14 cellular contexts compared by ENCODE assay signal in genomic region chr13:32060319-32060924, GRCh38. TPM values are rescaled to one million over a fixed set of nuclear protein-coding genes. Genes with fewer than 3 reads are reported as not detected.
A peak's percentile ranks its signal among the peaks of the same experiment; 100 is the strongest.
DNase-seq lines count a peak whose midpoint lies in the region; ATAC-seq and TF ChIP-seq lines count a peak whose summit lies in the region.
"Had no signal": no experiment of that assay in that cellular context is flagged by ENCODE, and none has a peak within 500 bp of the region (broad histone marks: within the 10 kb centered on the region; RNA-seq: fewer than 3 reads in every experiment).

No MANE protein-coding gene starts in this region.

- H3K4me3 Mint-ChIP-seq in nephron (peak overlapping the region in 2 of 3 experiments; percentile 54 to 74), type B pancreatic cell (no peak overlapping the region)
- H3K4me3 Mint-ChIP-seq: activated naive CD4-positive, alpha-beta T cell treated with anti-CD3 and anti-CD28 coated beads, Interleukin-2, amount 10 ng/mL, durations not matched to agents 7 days and 5 days had no signal

- peak overlapping the region; percentile 83 to 94 (median 90) for H3K27ac Mint-ChIP-seq in nephron
- H3K27ac Mint-ChIP-seq in type B pancreatic cell: peak overlapping the region; percentile 13
- H3K27ac Mint-ChIP-seq: activated naive CD4-positive, alpha-beta T cell treated with anti-CD3 and anti-CD28 coated beads, Interleukin-2, amount 10 ng/mL, durations not matched to agents 7 days and 5 days; CD4-positive, CD25-positive, alpha-beta regulatory T cell had no signal

- no peak overlapping the region for H3K4me2 ChIP-seq in smooth muscle cell

- H3K27me3 ChIP-seq in smooth muscle cell (ENCODE audit: low read depth): no peaks in the 10 kb centered on the region
- H3K27me3 ChIP-seq: Peyer's patch had no signal

- H3K36me3 Mint-ChIP-seq in nephron (ENCODE audit: low read depth): no peaks in the 10 kb centered on the region
- H3K36me3 Mint-ChIP-seq in type B pancreatic cell: no peaks in the 10 kb centered on the region
- H3K36me3 Mint-ChIP-seq: activated naive CD4-positive, alpha-beta T cell treated with anti-CD3 and anti-CD28 coated beads, Interleukin-2, amount 10 ng/mL, durations not matched to agents 7 days and 5 days; CD4-positive, CD25-positive, alpha-beta regulatory T cell had no signal

- H4K20me1 ChIP-seq in smooth muscle cell (ENCODE audit: low read depth): no peaks in the 10 kb centered on the region

- H3K27me3 Mint-ChIP-seq in nephron (ENCODE audit: low read depth) (no peaks in the 10 kb centered on the region), type B pancreatic cell (no peaks in the 10 kb centered on the region)
- H3K27me3 Mint-ChIP-seq: activated naive CD4-positive, alpha-beta T cell treated with anti-CD3 and anti-CD28 coated beads, Interleukin-2, amount 10 ng/mL, durations not matched to agents 7 days and 5 days had no signal

- H3K4me1 Mint-ChIP-seq in nephron (peaks cover 57% of the 10 kb centered on the region), type B pancreatic cell (ENCODE audit: unreplicated experiment) (peaks cover 18% of the 10 kb centered on the region)
- H3K4me1 Mint-ChIP-seq: CD4-positive, CD25-positive, alpha-beta regulatory T cell had no signal

- no peaks in the 10 kb centered on the region for H3K79me2 ChIP-seq in smooth muscle cell (ENCODE audit: low read depth)

- DNase-seq in Right ventricle myocardium inferior (ENCODE audit: missing footprints) (no peak), cardiac septum (ENCODE audit: low spot score) (no peak), epidermal melanocyte (ENCODE audit: insufficient read length, low spot score) (peak; percentile 42), type B pancreatic cell (ENCODE audit: extremely low spot score, unreplicated experiment) (no peak), caudate nucleus (lab: John Stamatoyannopoulos, UW) (no peak), smooth muscle cell (lab: John Stamatoyannopoulos, UW; ENCODE audit: unreplicated experiment) (no peak)
- DNase-seq: activated CD4-positive, alpha-beta T cell treated with anti-CD3 and anti-CD28 coated beads, Interleukin-2, amount 50 U/mL, for 1 hour; activated naive CD4-positive, alpha-beta T cell treated with anti-CD3 and anti-CD28 coated beads, Interleukin-2, amount 10 ng/mL, durations not matched to agents 7 days and 5 days; CD4-positive, CD25-positive, alpha-beta regulatory T cell; Peyer's patch; retina; stimulated activated CD4-positive, alpha-beta T cell treated with anti-CD3 and anti-CD28 coated beads, Interleukin-1b, Interleukin-23, amount 100 ng/mL, for 48 hours had no signal

- H3K9me3 Mint-ChIP-seq in nephron: no peaks in the 10 kb centered on the region
- H3K9me3 Mint-ChIP-seq in type B pancreatic cell: no peaks in the 10 kb centered on the region
- H3K9me3 Mint-ChIP-seq: activated naive CD4-positive, alpha-beta T cell treated with anti-CD3 and anti-CD28 coated beads, Interleukin-2, amount 10 ng/mL, durations not matched to agents 7 days and 5 days had no signal

- intact Hi-C loops in Right ventricle myocardium inferior (cut with DNase I): loop anchor here (5.0 kb wide), 2 partner anchors 57 to 102 kb away; no protein-coding TSS in a partner anchor
- intact Hi-C loops in cardiac septum (cut with DNase I): no loop called here

- H3K9ac ChIP-seq in smooth muscle cell (ENCODE audit: low read depth): no peak overlapping the region

- TF ChIP-seq CTCF in nephron (IDR thresholded peaks at IDR 0.05; ENCODE audit: unreplicated experiment in 3 of 3): no peak
- TF ChIP-seq CTCF in type B pancreatic cell (conservative IDR thresholded peaks at IDR 0.05): no peak
- no peak for TF ChIP-seq CTCF in smooth muscle cell (IDR thresholded peaks at IDR 0.05; ENCODE audit: borderline replicate concordance, insufficient read depth, poor library complexity, severe bottlenecking)

- no peaks in the 10 kb centered on the region for H3K9me3 ChIP-seq in smooth muscle cell (replicated peaks; ENCODE audit: low read depth)
- H3K9me3 ChIP-seq: Peyer's patch had no signal

- no peak overlapping the region for H2AFZ ChIP-seq in smooth muscle cell (ENCODE audit: low read depth)

- WGBS in smooth muscle cell (ENCODE audit: low lambda C conversion rate): 85% methylated on average over 6 of the region's 6 CpGs

- H3K36me3 ChIP-seq in smooth muscle cell (ENCODE audit: low read depth): no peaks in the 10 kb centered on the region
- H3K36me3 ChIP-seq: Peyer's patch had no signal

- ATAC-seq in Right ventricle myocardium inferior (peak; percentile 94), GM19395 (IDR thresholded peaks at IDR 0.05; ENCODE audit: unreplicated experiment) (no peak)

- H3K4me3 ChIP-seq in smooth muscle cell: no peak overlapping the region
- H3K4me3 ChIP-seq: Peyer's patch had no signal

- no peak overlapping the region for H3K27ac ChIP-seq in caudate nucleus (ENCODE audit: low read depth, low read length)
- no peak overlapping the region for H3K27ac ChIP-seq in smooth muscle cell (ENCODE audit: low read depth)
- H3K27ac ChIP-seq: Peyer's patch had no signal

- H3F3A ChIP-seq in smooth muscle cell (ENCODE audit: low read depth): no peaks in the 10 kb centered on the region

- no peaks in the 10 kb centered on the region for H3K4me1 ChIP-seq in smooth muscle cell (ENCODE audit: low read depth)
- H3K4me1 ChIP-seq: Peyer's patch had no signal

RNA-seq across cellular contexts. Expression of gene FRY, which starts 28.8 kb away (rescaled TPM):
- total RNA-seq in Right ventricle myocardium inferior (146 TPM), cardiac septum (202 TPM), type B pancreatic cell (ENCODE audit: low replicate concordance) (11.4 and 13.4 TPM in 2 replicates), smooth muscle cell (1.9 and 3.2 TPM in 2 replicates)
- polyA plus RNA-seq in smooth muscle cell: 0.95 and 1.1 TPM in 2 replicates

Comparison
In these comparisons a context has a peak if more than half of its experiments do, and no peak if none do; other contexts are left out.
1. RNA of gene FRY, which starts 28.8 kb away (total RNA-seq): 202 TPM in cardiac septum (single experiment) and 146 TPM in Right ventricle myocardium inferior (single experiment); 11.4 to 13.4 TPM in type B pancreatic cell and 1.9 to 3.2 TPM in smooth muscle cell; every median in the first group is over 10 times any median in the second.